33 cellular contexts compared by ENCODE assay signal in genomic region chr1:176831150-176831549, GRCh38.
"Had no signal": no experiment of that assay in that cellular context is flagged by ENCODE, and none has a peak within 500 bp of the region (broad histone marks: within the 10 kb centered on the region; RNA-seq: fewer than 3 reads in every experiment).

No MANE protein-coding gene starts in this region.

- H3K4me1 ChIP-seq: esophagus squamous epithelium, gastroesophageal sphincter had no signal

- H3K36me3 ChIP-seq: brain microvascular endothelial cell, esophagus squamous epithelium, gastroesophageal sphincter had no signal

- H3K27me3 ChIP-seq: brain microvascular endothelial cell, esophagus squamous epithelium, gastroesophageal sphincter had no signal

- H3K36me3 Mint-ChIP-seq: activated naive CD8-positive, alpha-beta T cell had no signal

- H3K4me1 Mint-ChIP-seq: activated CD4-positive, alpha-beta memory T cell treated with anti-CD3 and anti-CD28 coated beads, Interleukin-2, amount 10 ng/mL, durations not matched to agents 7 days and 5 days; activated CD4-positive, alpha-beta T cell treated with anti-CD3 and anti-CD28 coated beads, Interleukin-2, amount 10 ng/mL, durations not matched to agents 7 days and 5 days; T-helper 17 cell had no signal

- H3K27ac Mint-ChIP-seq: activated CD4-positive, alpha-beta memory T cell treated with anti-CD3 and anti-CD28 coated beads, Interleukin-2, amount 10 ng/mL, durations not matched to agents 7 days and 5 days; activated CD4-positive, alpha-beta T cell treated with anti-CD3 and anti-CD28 coated beads, Interleukin-2, amount 10 ng/mL, durations not matched to agents 7 days and 5 days; activated naive CD8-positive, alpha-beta T cell; activated T-cell treated with anti-CD3 and anti-CD28 coated beads, Interleukin-2, amount 50 U/mL, for 24 hours; activated T-cell treated with anti-CD3 and anti-CD28 coated beads, Interleukin-2, amount 50 U/mL, for 72 hours; effector memory CD8-positive, alpha-beta T cell; T-helper 17 cell; T-helper 2 cell treated with Interferon-gamma antibody and Interleukin-4, amounts not matched to agents 5 μg/mL and 100 μg/mL, for 36 hours had no signal

- ATAC-seq: activated T-cell treated with anti-CD3 and anti-CD28 coated beads, Interleukin-2, amount 50 U/mL, for 72 hours; effector memory CD8-positive, alpha-beta T cell; gastroesophageal sphincter; T-helper 17 cell had no signal

- H3K4me3 ChIP-seq: esophagus squamous epithelium, gastroesophageal sphincter had no signal

- H3K27me3 Mint-ChIP-seq: activated CD4-positive, alpha-beta memory T cell treated with anti-CD3 and anti-CD28 coated beads, Interleukin-2, amount 10 ng/mL, durations not matched to agents 7 days and 5 days; activated CD4-positive, alpha-beta T cell treated with anti-CD3 and anti-CD28 coated beads, Interleukin-2, amount 10 ng/mL, durations not matched to agents 7 days and 5 days; activated naive CD8-positive, alpha-beta T cell; activated T-cell treated with anti-CD3 and anti-CD28 coated beads, Interleukin-2, amount 50 U/mL, for 24 hours; effector memory CD8-positive, alpha-beta T cell; T-helper 17 cell had no signal

- FAIRE-seq: astrocyte, colon, endometrium, endothelial cell of umbilical vein had no signal

- H3K9me3 Mint-ChIP-seq: activated CD4-positive, alpha-beta memory T cell treated with anti-CD3 and anti-CD28 coated beads, Interleukin-2, amount 10 ng/mL, durations not matched to agents 7 days and 5 days; activated CD4-positive, alpha-beta T cell treated with anti-CD3 and anti-CD28 coated beads, Interleukin-2, amount 10 ng/mL, durations not matched to agents 7 days and 5 days; activated T-cell treated with anti-CD3 and anti-CD28 coated beads, Interleukin-2, amount 50 U/mL, for 24 hours; T-helper 2 cell treated with Interferon-gamma antibody and Interleukin-4, amounts not matched to agents 5 μg/mL and 100 μg/mL, for 36 hours had no signal

- H3K9me3 ChIP-seq: esophagus squamous epithelium, gastroesophageal sphincter had no signal

- H3K4me3 Mint-ChIP-seq: activated CD4-positive, alpha-beta memory T cell treated with anti-CD3 and anti-CD28 coated beads, Interleukin-2, amount 10 ng/mL, durations not matched to agents 7 days and 5 days; activated CD4-positive, alpha-beta T cell treated with anti-CD3 and anti-CD28 coated beads, Interleukin-2, amount 10 ng/mL, durations not matched to agents 7 days and 5 days; activated naive CD8-positive, alpha-beta T cell; activated T-cell treated with anti-CD3 and anti-CD28 coated beads, Interleukin-2, amount 50 U/mL, for 24 hours; activated T-cell treated with anti-CD3 and anti-CD28 coated beads, Interleukin-2, amount 50 U/mL, for 72 hours; effector memory CD8-positive, alpha-beta T cell; T-helper 17 cell; T-helper 2 cell treated with Interferon-gamma antibody and Interleukin-4, amounts not matched to agents 5 μg/mL and 100 μg/mL, for 36 hours had no signal

- H3K27ac ChIP-seq: brain microvascular endothelial cell, epithelial cell of prostate, esophagus squamous epithelium, gastroesophageal sphincter had no signal

- DNase-seq: activated CD4-positive, alpha-beta memory T cell treated with anti-CD3 and anti-CD28 coated beads, Interleukin-2, amount 10 ng/mL, durations not matched to agents 7 days and 5 days; activated CD4-positive, alpha-beta T cell treated with anti-CD3 and anti-CD28 coated beads for 1 hour; activated CD4-positive, alpha-beta T cell treated with anti-CD3 and anti-CD28 coated beads for 4 hours; activated CD4-positive, alpha-beta T cell treated with anti-CD3 and anti-CD28 coated beads, Interleukin-2, amount 10 ng/mL, durations not matched to agents 7 days and 5 days; activated CD4-positive, alpha-beta T cell treated with anti-CD3 and anti-CD28 coated beads, Interleukin-2, amount 50 U/mL, for 4 hours; activated CD8-positive, alpha-beta memory T cell treated with anti-CD3 and anti-CD28 coated beads, Interleukin-2, amount 50 U/mL, for 48 hours; activated gamma-delta T cell; activated naive CD4-positive, alpha-beta T cell; activated naive CD4-positive, alpha-beta T cell treated with anti-CD3 and anti-CD28 coated beads, Interleukin-2, amount 50 U/mL, for 16 hours; activated T-cell treated with anti-CD3 and anti-CD28 coated beads for 4 hours; activated T-cell treated with anti-CD3 and anti-CD28 coated beads, Interleukin-2, amount 50 U/mL, for 24 hours; activated T-cell treated with anti-CD3 and anti-CD28 coated beads, Interleukin-2, amount 50 U/mL, for 72 hours; amniotic stem cell; anterior cingulate cortex; brain microvascular endothelial cell; caudate nucleus; cortex of kidney; dermis blood vessel endothelial cell; effector CD4-positive, alpha-beta T cell; effector memory CD8-positive, alpha-beta T cell; esophagus squamous epithelium; foreskin melanocyte; T-helper 1 cell; T-helper 17 cell; T1000 had no signal
